8 cellular contexts compared by ENCODE assay signal in the genomic region with DNA sequence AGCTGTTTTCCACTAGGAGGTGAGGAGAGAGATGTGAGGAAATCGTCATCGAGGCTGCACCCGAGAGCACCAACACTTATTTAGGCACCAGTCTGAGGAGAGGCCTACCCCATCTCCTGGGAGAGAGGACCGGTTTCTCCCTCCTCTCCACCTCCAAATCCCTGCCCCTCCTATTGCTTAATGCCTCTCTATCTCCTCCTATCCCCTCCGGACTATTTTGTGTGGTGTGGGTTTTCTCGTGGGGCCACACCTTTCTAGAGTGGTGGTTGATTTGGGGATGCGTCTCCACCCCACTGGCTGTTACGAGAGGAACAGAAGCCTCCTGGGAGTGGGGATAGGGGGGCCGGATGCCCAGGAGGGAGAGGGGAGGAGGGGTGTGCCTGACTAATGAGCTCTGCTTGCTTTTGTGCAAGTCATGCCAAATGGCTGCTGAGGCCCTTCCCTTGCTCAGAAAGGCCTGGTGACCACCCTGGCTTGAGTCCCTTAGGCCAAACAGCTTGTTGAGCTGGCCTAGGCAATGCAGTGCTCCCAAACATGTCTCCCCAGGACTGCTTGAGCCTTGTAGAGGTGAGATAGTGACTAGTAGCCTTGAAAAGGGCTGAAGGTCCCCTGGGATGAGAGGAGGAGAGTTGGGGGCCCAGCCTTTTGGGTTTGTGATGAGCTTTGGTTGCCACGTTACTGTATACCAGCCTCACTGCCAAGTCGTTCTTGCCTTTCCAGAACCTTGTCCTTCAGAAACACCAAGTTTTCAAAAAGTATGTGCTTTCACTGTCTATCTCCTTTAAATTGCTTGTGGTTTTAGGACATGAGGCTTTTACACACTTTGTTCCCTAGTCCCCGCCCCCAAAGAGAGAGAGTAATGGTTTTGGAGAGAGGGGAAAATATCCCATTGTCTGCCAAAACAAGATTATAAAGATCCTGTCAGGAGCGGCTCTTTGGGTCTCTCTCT. TPM values are rescaled to one million over a fixed set of nuclear protein-coding genes. Genes with fewer than 3 reads are reported as not detected.
DNase-seq lines count a peak whose midpoint lies in the region; ATAC-seq and TF ChIP-seq lines count a peak whose summit lies in the region.

No MANE protein-coding gene starts in this region.

- H3K4me3 Mint-ChIP-seq in chondrocyte (ENCODE audit: unreplicated experiment): peak overlapping the region; percentile 93

- DNase-seq in AG08395 (ENCODE audit: low spot score) (peak; percentile 59), MV-4-11 (lab: John Stamatoyannopoulos, UW) (peak; percentile 21), chondrocyte (ENCODE audit: low spot score) (no peak), kidney tubule cell (ENCODE audit: low spot score) (peak; percentile 73)
- peak; percentile 60 for DNase-seq in stimulated activated CD4-positive, alpha-beta T cell treated with anti-CD3 and anti-CD28 coated beads, Interleukin-4, amount 100 ng/mL, for 1 hour

- peak; percentile 41 for ATAC-seq in GM19397 (IDR thresholded peaks at IDR 0.05; ENCODE audit: unreplicated experiment)
- ATAC-seq in activated CD4-positive, CD25-positive, alpha-beta regulatory T cell treated with anti-CD3 and anti-CD28 coated beads, Interleukin-2, amount 50 U/mL, for 24 hours: peak; percentile 50 to 59
- no peak for ATAC-seq in GM21717 (IDR thresholded peaks at IDR 0.05; ENCODE audit: unreplicated experiment)

- H3K4me1 Mint-ChIP-seq in chondrocyte (ENCODE audit: low read depth): peaks cover 43% of the 10 kb centered on the region

- peak overlapping the region; percentile 99 for H3K27ac Mint-ChIP-seq in chondrocyte (ENCODE audit: unreplicated experiment)

- H3K9me3 Mint-ChIP-seq in chondrocyte (ENCODE audit: low read depth): peaks cover 6% of the 10 kb centered on the region

- H3K27me3 Mint-ChIP-seq in chondrocyte (ENCODE audit: low read depth): no peaks in the 10 kb centered on the region

- no peaks in the 10 kb centered on the region for H3K36me3 Mint-ChIP-seq in chondrocyte (ENCODE audit: low read depth)

- no peak for TF ChIP-seq CTCF in chondrocyte (IDR thresholded peaks at IDR 0.05)

RNA-seq across cellular contexts. Expression of a gene that starts 1.2 kb away (rescaled TPM):
- total RNA-seq in chondrocyte: 335 to 384 TPM (median 382 TPM) in 3 replicates
